In the genomic region with DNA sequence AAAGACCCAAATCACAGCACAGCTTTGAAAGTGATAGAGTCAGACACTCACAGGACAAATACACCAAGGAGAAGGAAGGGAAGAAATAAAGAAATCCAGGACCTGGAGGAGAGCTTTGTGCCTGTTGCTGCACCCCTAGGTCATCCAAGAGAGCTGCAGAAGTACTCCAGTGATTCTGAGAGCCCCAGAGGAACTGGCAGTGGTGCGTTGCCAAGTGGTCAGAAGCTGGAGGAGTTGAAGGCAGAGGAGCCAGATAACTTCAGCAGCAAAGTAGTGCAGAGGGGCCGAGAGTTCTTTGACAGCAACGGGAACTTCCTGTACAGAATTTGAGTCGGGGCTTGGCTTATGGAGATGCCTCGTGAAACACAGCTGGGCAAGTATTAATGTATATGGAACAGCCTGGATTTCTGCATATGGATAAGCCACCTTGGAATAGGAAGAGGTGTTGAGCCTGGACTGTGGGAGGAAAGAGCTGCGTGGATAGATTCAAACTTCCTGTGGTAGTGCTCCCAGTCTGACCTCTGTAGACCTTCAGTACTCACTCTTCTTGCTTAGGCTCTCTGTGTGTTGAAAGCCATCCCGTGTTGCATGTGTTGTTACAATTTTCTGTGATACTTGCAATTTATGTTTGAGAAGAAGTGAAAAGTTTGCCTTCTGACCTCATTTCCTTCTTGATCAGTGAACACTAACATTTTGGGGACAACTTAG, we compare ENCODE assay signal across 1 cellular context.
TF ChIP-seq lines count a peak whose summit lies in the region.

No MANE protein-coding gene starts in this region.

TF ChIP-seq in HepG2, 621 proteins besides CTCF, POLR2A, EP300 and RAD21:
- TF ChIP-seq TGIF2 (CRISPR knock-in tag; IDR thresholded peaks at IDR 0.05), result no peak
- TF ChIP-seq ZSCAN9 (CRISPR knock-in tag; IDR thresholded peaks at IDR 0.05; ENCODE audit: borderline replicate concordance), result no peak
- no peak for TF ChIP-seq EZH2 (conservative IDR thresholded peaks at IDR 0.05; ENCODE audit: low read depth, low read length)
- TF ChIP-seq MXD4 (CRISPR knock-in tag; IDR thresholded peaks at IDR 0.05), result no peak
- no peak for TF ChIP-seq FOSL1 (CRISPR knock-in tag; IDR thresholded peaks at IDR 0.05; ENCODE audit: borderline replicate concordance)
